8 cellular contexts compared by ENCODE assay signal in genomic region chr7:150357771-150358427, GRCh38. TPM values are rescaled to one million over a fixed set of nuclear protein-coding genes. Genes with fewer than 3 reads are reported as not detected.
DNase-seq lines count a peak whose midpoint lies in the region; ATAC-seq and TF ChIP-seq lines count a peak whose summit lies in the region.

No MANE protein-coding gene starts in this region.

- no TSS peak for BruUV-seq in OCI-LY7 (replicated peaks; lab: Mats Ljungman, UMichigan)

- TF ChIP-seq CTCF in DOHH2 (IDR thresholded peaks at IDR 0.05; ENCODE audit: low read depth, low read length, poor library complexity, severe bottlenecking), result no peak
- 0 out of 2 replicates have a peak, but pooled peaks have one; percentile 11 for TF ChIP-seq CTCF in OCI-LY7 (conservative IDR thresholded peaks at IDR 0.05; ENCODE audit: low read length)
- TF ChIP-seq CTCF in foreskin keratinocyte (conservative IDR thresholded peaks at IDR 0.05), result no peak

- H3K9me2 ChIP-seq in DOHH2 (replicated peaks; ENCODE audit: control insufficient read depth, low read length) (no peaks in the 10 kb centered on the region), OCI-LY7 (ENCODE audit: insufficient read depth, low read length) (no peaks in the 10 kb centered on the region)

- H4K20me1 ChIP-seq in DOHH2 (ENCODE audit: control insufficient read depth, insufficient read depth, low read depth, low read length), result no peaks in the 10 kb centered on the region
- no peaks in the 10 kb centered on the region for H4K20me1 ChIP-seq in OCI-LY7 (ENCODE audit: insufficient read depth, low read length)

- POLR2A ChIA-PET in OCI-LY7 (lab: Charles Lee), result interaction anchor here (0.7 to 1.0 kb wide), 3 partner anchors 9 to 520 kb away, joined by 3 read pairs; no protein-coding TSS in a partner anchor

- no peak for DNase-seq in OCI-LY7 (ENCODE audit: low spot score)
- DNase-seq in foreskin keratinocyte, result no peak
- no peak for DNase-seq in NCI-H1417 treated with DMSO at 0.1 percent for 48 hours (lab: John Stamatoyannopoulos, UW)
- no peak for DNase-seq in NCI-H2227 (lab: John Stamatoyannopoulos, UW; ENCODE audit: unreplicated experiment)
- DNase-seq in NCI-H345 treated with DMSO at 0.1 percent for 48 hours (lab: John Stamatoyannopoulos, UW; ENCODE audit: unreplicated experiment), result no peak
- DNase-seq in effector CD4-positive, alpha-beta T cell, result no peak

- ATAC-seq in GM21723 (IDR thresholded peaks at IDR 0.05; ENCODE audit: unreplicated experiment) (peak; percentile 24), foreskin keratinocyte (peak; percentile 28)

- H3K9me3 ChIP-seq in DOHH2 (ENCODE audit: control insufficient read depth, insufficient read depth, low read length) (no peaks in the 10 kb centered on the region), OCI-LY7 (ENCODE audit: low read length) (no peaks in the 10 kb centered on the region)

- intact Hi-C loops in OCI-LY7 (cut with micrococcal nuclease; ENCODE audit: unreplicated experiment), result no loop called here

- peak overlapping the region; percentile 33; the same call in 1 of the 2 replicates for H2AFZ ChIP-seq in OCI-LY7 (ENCODE audit: low read length)

- H3K36me3 ChIP-seq in DOHH2 (ENCODE audit: control insufficient read depth, low read length) (no peaks in the 10 kb centered on the region), OCI-LY7 (ENCODE audit: insufficient read depth, low read length) (no peaks in the 10 kb centered on the region)

- peaks cover 19% of the 10 kb centered on the region for H3F3A ChIP-seq in DOHH2 (ENCODE audit: control insufficient read depth, insufficient read depth)

- H3K4me2 ChIP-seq in DOHH2 (ENCODE audit: low read length), result peak overlapping the region; percentile 47
- peak overlapping the region; percentile 35; the same call in 1 of the 2 replicates for H3K4me2 ChIP-seq in OCI-LY7 (ENCODE audit: low read length)

- CTCF ChIA-PET in OCI-LY7 (lab: Charles Lee; ENCODE audit: unreplicated experiment), result no interaction called here

- peak overlapping the region; percentile 21; the same call in 1 of the 2 replicates for H3K27ac ChIP-seq in DOHH2 (ENCODE audit: low read depth, low read length)
- H3K27ac ChIP-seq in OCI-LY7 (ENCODE audit: low read depth, low read length, poor library complexity, severe bottlenecking), result no peak overlapping the region
- H3K27ac ChIP-seq in foreskin keratinocyte, result no peak overlapping the region

- H3K79me2 ChIP-seq in DOHH2 (ENCODE audit: control insufficient read depth, low read length), result no peaks in the 10 kb centered on the region
- H3K79me2 ChIP-seq in OCI-LY7 (ENCODE audit: insufficient read depth, low read depth, low read length), result no peaks in the 10 kb centered on the region

- H3K27me3 ChIP-seq in DOHH2 (ENCODE audit: control insufficient read depth, low read length) (no peaks in the 10 kb centered on the region), foreskin keratinocyte (no peaks in the 10 kb centered on the region)

- H3K4me3 ChIP-seq in DOHH2 (ENCODE audit: low read length) (peak overlapping the region; percentile 26; the same call in 1 of the 2 replicates), OCI-LY7 (ENCODE audit: low read depth, low read length, poor library complexity, severe bottlenecking) (no peak overlapping the region)

- H3K4me1 ChIP-seq in DOHH2 (ENCODE audit: control insufficient read depth, low read length) (peaks cover 53% of the 10 kb centered on the region), OCI-LY7 (ENCODE audit: insufficient read depth, low read length, poor library complexity, severe bottlenecking) (peaks cover 20% of the 10 kb centered on the region), foreskin keratinocyte (no peaks in the 10 kb centered on the region)

RNA-seq across cellular contexts. Expression of gene REPIN1, which starts 10.7 kb away (rescaled TPM):
- 36.9 and 46.2 TPM in 2 replicates for total RNA-seq in OCI-LY7 (2014; rRNA removed; shearing (Covaris generic))
- 19.0 and 21.7 TPM in 2 replicates for total RNA-seq in OCI-LY7 (2022)
- total RNA-seq in foreskin keratinocyte, result 19.4 and 19.6 TPM in 2 replicates
- polyA plus RNA-seq in foreskin keratinocyte, result 12.8 and 15.9 TPM in 2 replicates

RNA-seq across cellular contexts. Expression of gene RARRES2, which starts 16.5 kb away (rescaled TPM):
- total RNA-seq in OCI-LY7 (2014; rRNA removed; shearing (Covaris generic)), result 0.08 TPM in 1 of 2 replicates, not detected in the other
- total RNA-seq in OCI-LY7 (2022) (not detected in 2 replicates), foreskin keratinocyte (not detected in 2 replicates)
- not detected in 2 replicates for polyA plus RNA-seq in foreskin keratinocyte

RNA-seq across cellular contexts. Expression of gene ZNF775, which starts 21.2 kb away (rescaled TPM):
- total RNA-seq in OCI-LY7 (2014; rRNA removed; shearing (Covaris generic)), result 4.7 and 5.5 TPM in 2 replicates
- total RNA-seq in OCI-LY7 (2022) (6.5 and 7.7 TPM in 2 replicates), foreskin keratinocyte (4.7 and 5.4 TPM in 2 replicates)
- 3.9 and 5.3 TPM in 2 replicates for polyA plus RNA-seq in foreskin keratinocyte

RNA-seq across cellular contexts. Expression of gene ACTR3C, which starts 34.6 kb away (rescaled TPM):
- total RNA-seq in OCI-LY7 (2014; rRNA removed; shearing (Covaris generic)), result 5.4 TPM in 1 of 2 replicates, not detected in the other
- total RNA-seq in OCI-LY7 (2022), result not detected in 2 replicates
- total RNA-seq in foreskin keratinocyte, result 2.8 and 2.9 TPM in 2 replicates
- 1.1 and 1.6 TPM in 2 replicates for polyA plus RNA-seq in foreskin keratinocyte

RNA-seq across cellular contexts. Expression of gene LRRC61, which starts 34.7 kb away (rescaled TPM):
- not detected in 2 replicates for total RNA-seq in OCI-LY7 (2014; rRNA removed; shearing (Covaris generic))
- total RNA-seq in OCI-LY7 (2022) (not detected in 2 replicates), foreskin keratinocyte (8.6 and 9.9 TPM in 2 replicates)
- polyA plus RNA-seq in foreskin keratinocyte, result 10.0 and 13.2 TPM in 2 replicates
